In the genomic region with DNA sequence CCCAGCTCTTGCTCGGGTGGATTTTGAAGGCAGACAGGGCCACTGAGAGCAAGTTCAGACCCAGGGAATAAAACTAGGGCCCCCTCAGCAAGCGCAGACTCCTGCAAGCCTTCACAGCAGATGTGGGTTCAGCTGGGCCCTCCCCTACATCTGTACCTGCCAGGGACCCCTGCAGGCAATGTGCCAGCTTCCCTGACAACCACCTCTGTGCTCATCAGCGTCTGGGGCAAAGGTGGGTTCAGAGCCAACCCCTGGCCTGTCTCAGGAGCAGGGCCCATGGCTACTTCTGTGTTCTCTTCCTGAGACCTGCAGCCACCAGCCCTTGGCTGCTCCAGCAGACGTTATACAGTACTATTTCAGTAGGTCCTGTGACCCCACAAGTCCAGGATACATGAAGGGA, we compare ENCODE assay signal across 16 cellular contexts.
"Had no signal": no experiment of that assay in that cellular context is flagged by ENCODE, and none has a peak within 500 bp of the region (broad histone marks: within the 10 kb centered on the region; RNA-seq: fewer than 3 reads in every experiment).

No MANE protein-coding gene starts in this region.

- H3K27ac ChIP-seq: foreskin keratinocyte had no signal

- H3K27me3 ChIP-seq: foreskin keratinocyte, uterus had no signal

- DNase-seq: activated CD4-positive, alpha-beta memory T cell treated with anti-CD3 and anti-CD28 coated beads, Interleukin-2, amount 10 ng/mL, durations not matched to agents 7 days and 5 days; activated CD4-positive, alpha-beta T cell treated with anti-CD3 and anti-CD28 coated beads for 4 hours; activated gamma-delta T cell; activated T-cell treated with anti-CD3 and anti-CD28 coated beads, Interleukin-2, amount 50 U/mL, for 4 hours; amniotic stem cell; cortex of kidney; effector CD8-positive, alpha-beta T cell; foreskin keratinocyte; kidney glomerular epithelial cell; naive B cell; right cardiac atrium; T-helper 2 cell had no signal

- H3K4me3 ChIP-seq: lung, smooth muscle cell, uterus had no signal

- H3K4me2 ChIP-seq: smooth muscle cell had no signal

- H3K9me3 ChIP-seq: uterus had no signal

- ATAC-seq: activated T-cell treated with anti-CD3 and anti-CD28 coated beads, Interleukin-2, amount 50 U/mL, for 4 hours; foreskin keratinocyte; WTC11 had no signal

- H3K36me3 ChIP-seq: uterus had no signal

- H3K4me1 ChIP-seq: foreskin keratinocyte had no signal
